ENCODE assay signal across 18 cellular contexts in genomic region chr1:175250027-175250426, GRCh38.
"Had no signal": no experiment of that assay in that cellular context is flagged by ENCODE, and none has a peak within 500 bp of the region (broad histone marks: within the 10 kb centered on the region; RNA-seq: fewer than 3 reads in every experiment).

No MANE protein-coding gene starts in this region.

- H3K27ac Mint-ChIP-seq: activated naive CD4-positive, alpha-beta T cell treated with anti-CD3 and anti-CD28 coated beads for 36 hours; activated naive CD8-positive, alpha-beta T cell treated with anti-CD3 and anti-CD28 coated beads, Interleukin-2, amount 50 U/mL, for 24 hours; activated T-helper 2 cell treated with anti-CD3 and anti-CD28 coated beads, Interferon-gamma antibody, Interleukin-2, Interleukin-4, amounts not matched to agents 10 μg/mL and 5 μg/mL and 100 μg/mL, durations not matched to agents 14 hours and 24 hours and 36 hours; nephron had no signal

- H3K4me1 Mint-ChIP-seq: activated naive CD8-positive, alpha-beta T cell treated with anti-CD3 and anti-CD28 coated beads, Interleukin-2, amount 50 U/mL, for 24 hours; nephron had no signal

- H3K27me3 ChIP-seq: esophagus squamous epithelium, right lobe of liver had no signal

- H3K9me3 Mint-ChIP-seq: activated naive CD8-positive, alpha-beta T cell treated with anti-CD3 and anti-CD28 coated beads, Interleukin-2, amount 50 U/mL, for 24 hours; activated T-helper 2 cell treated with anti-CD3 and anti-CD28 coated beads, Interferon-gamma antibody, Interleukin-2, Interleukin-4, amounts not matched to agents 10 μg/mL and 5 μg/mL and 100 μg/mL, durations not matched to agents 14 hours and 24 hours and 36 hours had no signal

- H3K4me3 ChIP-seq: esophagus squamous epithelium, prostate gland, right lobe of liver, thoracic aorta had no signal

- H3K27ac ChIP-seq: prostate gland, right lobe of liver, thoracic aorta, VCaP had no signal

- H3K4me1 ChIP-seq: prostate gland, right lobe of liver had no signal

- ATAC-seq: activated naive CD8-positive, alpha-beta T cell treated with anti-CD3 and anti-CD28 coated beads, Interleukin-2, amount 50 U/mL, for 24 hours; right lobe of liver; SK-N-SH treated with all-trans-retinoic acid at 6 μM for 48 hours had no signal

- H3K9me3 ChIP-seq: esophagus squamous epithelium, prostate gland, right lobe of liver, thoracic aorta had no signal

- DNase-seq: activated CD4-positive, alpha-beta T cell treated with anti-CD3 and anti-CD28 coated beads for 1 hour; activated CD4-positive, alpha-beta T cell treated with anti-CD3 and anti-CD28 coated beads, Interleukin-2, amount 50 U/mL, for 4 hours; activated naive CD4-positive, alpha-beta T cell treated with anti-CD3 and anti-CD28 coated beads for 36 hours; activated naive CD8-positive, alpha-beta T cell treated with anti-CD3 and anti-CD28 coated beads, Interleukin-2, amount 50 U/mL, for 24 hours; activated T-cell treated with anti-CD3 and anti-CD28 coated beads, Interleukin-2, amount 50 U/mL, for 1 hour; esophagus squamous epithelium; head of caudate nucleus; occipital lobe; right lobe of liver; stimulated activated CD4-positive, alpha-beta T cell treated with anti-CD3 and anti-CD28 coated beads, Interleukin-1b, Interleukin-23, amount 100 ng/mL, for 48 hours; T-helper 1 cell; T1000 had no signal

- H3K36me3 ChIP-seq: esophagus squamous epithelium, prostate gland, right lobe of liver, thoracic aorta had no signal

- H3K4me3 Mint-ChIP-seq: activated naive CD4-positive, alpha-beta T cell treated with anti-CD3 and anti-CD28 coated beads for 36 hours; activated naive CD8-positive, alpha-beta T cell treated with anti-CD3 and anti-CD28 coated beads, Interleukin-2, amount 50 U/mL, for 24 hours; nephron had no signal

- H3K27me3 Mint-ChIP-seq: activated naive CD8-positive, alpha-beta T cell treated with anti-CD3 and anti-CD28 coated beads, Interleukin-2, amount 50 U/mL, for 24 hours had no signal
